Comparison of ENCODE assay signal across 2 cellular contexts in genomic region chr7:27244488-27245123, GRCh38.
TF ChIP-seq lines count a peak whose summit lies in the region.

No MANE protein-coding gene starts in this region.

TF ChIP-seq in H1, 55 proteins besides CTCF, POLR2A, EP300 and RAD21:
- TF ChIP-seq RNF2 (IDR thresholded peaks at IDR 0.05; ENCODE audit: borderline replicate concordance, low read depth, low read length, missing control alignments, poor library complexity, severe bottlenecking) (peak; percentile 4), TAF1 (IDR thresholded peaks at IDR 0.05; ENCODE audit: low read depth, low read length) (no peak)
TF ChIP-seq in H1: peak in this region for 1.

TF ChIP-seq in HepG2, 621 proteins besides CTCF, POLR2A, EP300 and RAD21:
- TF ChIP-seq PHF8 (CRISPR knock-in tag; IDR thresholded peaks at IDR 0.05): no peak
